In the genomic region with DNA sequence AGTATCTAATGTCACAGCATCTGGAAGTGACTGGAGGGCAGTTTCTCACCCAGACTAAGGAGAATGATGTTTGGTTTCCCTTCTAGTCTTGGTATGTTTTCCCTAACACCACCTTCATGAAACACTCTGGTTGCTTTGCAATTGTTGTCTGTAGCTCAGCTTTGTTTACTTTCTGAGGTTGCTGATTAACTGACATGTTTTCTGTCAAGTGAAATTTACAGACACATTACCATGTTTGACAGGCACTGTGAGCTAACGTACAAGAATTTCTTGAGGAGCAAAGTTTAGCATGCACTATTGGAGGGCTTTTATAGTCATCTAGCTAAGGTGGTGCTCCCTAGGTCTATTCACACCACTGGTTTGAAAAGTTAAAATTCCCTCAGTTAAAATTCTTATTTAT, we compare ENCODE assay signal across 21 cellular contexts.
"Had no signal": no experiment of that assay in that cellular context is flagged by ENCODE, and none has a peak within 500 bp of the region (broad histone marks: within the 10 kb centered on the region; RNA-seq: fewer than 3 reads in every experiment).

No MANE protein-coding gene starts in this region.

- H3K4me1 ChIP-seq: adrenal gland, pancreas, upper lobe of right lung had no signal

- H3K36me3 ChIP-seq: adrenal gland, cardiac muscle cell, pancreas, thoracic aorta, upper lobe of right lung had no signal

- FAIRE-seq: colon, frontal cortex, kidney, pancreas had no signal

- H3K4me3 Mint-ChIP-seq: activated T-cell treated with anti-CD3 and anti-CD28 coated beads, Interleukin-2, amount 50 U/mL, for 72 hours; natural killer cell; stimulated activated naive B cell treated with anti-CD40 and anti-IgM and Interleukin-4, amounts not matched to agents 10 μg/mL and 1 μg/mL and 100 μg/mL, for 72 hours had no signal

- H3K27me3 Mint-ChIP-seq: stimulated activated naive B cell treated with anti-CD40 and anti-IgM and Interleukin-4, amounts not matched to agents 10 μg/mL and 1 μg/mL and 100 μg/mL, for 72 hours had no signal

- ATAC-seq: activated naive CD4-positive, alpha-beta T cell treated with anti-CD3 and anti-CD28 coated beads, Interleukin-2, amount 50 U/mL, for 72 hours; activated T-cell treated with anti-CD3 and anti-CD28 coated beads, Interleukin-2, amount 50 U/mL, for 72 hours; left ventricle myocardium superior; natural killer cell; pancreas; stimulated activated naive B cell treated with anti-CD40 and anti-IgM and Interleukin-4, amounts not matched to agents 10 μg/mL and 1 μg/mL and 100 μg/mL, for 72 hours; upper lobe of right lung had no signal

- H3K4me1 Mint-ChIP-seq: natural killer cell; stimulated activated naive B cell treated with anti-CD40 and anti-IgM and Interleukin-4, amounts not matched to agents 10 μg/mL and 1 μg/mL and 100 μg/mL, for 72 hours had no signal

- DNase-seq: activated CD4-positive, alpha-beta T cell treated with anti-CD3 and anti-CD28 coated beads for 1 hour; activated CD8-positive, alpha-beta memory T cell treated with anti-CD3 and anti-CD28 coated beads for 24 hours; activated effector memory CD4-positive, alpha-beta T cell treated with anti-CD3 and anti-CD28 coated beads, Interleukin-2, amount 50 U/mL, for 16 hours; activated T-cell treated with anti-CD3 and anti-CD28 coated beads, Interleukin-2, amount 50 U/mL, for 72 hours; adrenal gland; erythroblast; head of caudate nucleus; kidney; left ventricle myocardium superior; mesendoderm; natural killer cell; pancreas; stimulated activated naive B cell treated with anti-CD40 and anti-IgM and Interleukin-4, amounts not matched to agents 10 μg/mL and 1 μg/mL and 100 μg/mL, for 72 hours; T-helper 1 cell; T-helper 9 cell; upper lobe of right lung had no signal

- H3K27me3 ChIP-seq: adrenal gland, cardiac muscle cell, pancreas, upper lobe of right lung had no signal

- H3K36me3 Mint-ChIP-seq: natural killer cell; stimulated activated naive B cell treated with anti-CD40 and anti-IgM and Interleukin-4, amounts not matched to agents 10 μg/mL and 1 μg/mL and 100 μg/mL, for 72 hours had no signal

- H3K9me3 ChIP-seq: pancreas, upper lobe of right lung had no signal

- H3K4me3 ChIP-seq: adrenal gland, cardiac muscle cell, pancreas, thoracic aorta, upper lobe of right lung had no signal

- H3K27ac ChIP-seq: adrenal gland, cardiac muscle cell, pancreas, thoracic aorta, upper lobe of right lung had no signal

- H3K27ac Mint-ChIP-seq: activated naive CD4-positive, alpha-beta T cell treated with anti-CD3 and anti-CD28 coated beads, Interleukin-2, amount 50 U/mL, for 72 hours; activated T-cell treated with anti-CD3 and anti-CD28 coated beads, Interleukin-2, amount 50 U/mL, for 72 hours; natural killer cell; stimulated activated naive B cell treated with anti-CD40 and anti-IgM and Interleukin-4, amounts not matched to agents 10 μg/mL and 1 μg/mL and 100 μg/mL, for 72 hours had no signal
